ENCODE assay signal across 25 cellular contexts in genomic region chr9:119088002-119088401, GRCh38.
DNase-seq lines count a peak whose midpoint lies in the region; ATAC-seq and TF ChIP-seq lines count a peak whose summit lies in the region.
"Had no signal": no experiment of that assay in that cellular context is flagged by ENCODE, and none has a peak within 500 bp of the region (broad histone marks: within the 10 kb centered on the region; RNA-seq: fewer than 3 reads in every experiment).

No MANE protein-coding gene starts in this region.

- DNase-seq in DMS53 (lab: John Stamatoyannopoulos, UW) (peak; percentile 69), DMS53 treated with DMSO at 0.1 percent for 48 hours (lab: John Stamatoyannopoulos, UW; ENCODE audit: unreplicated experiment) (no peak), NCI-H2029 (lab: John Stamatoyannopoulos, UW) (peak; percentile 91), NCI-H748 (lab: John Stamatoyannopoulos, UW; ENCODE audit: unreplicated experiment) (peak; percentile 99), superior temporal gyrus (ENCODE audit: extremely low spot score) (peak; percentile 33), foreskin fibroblast (no peak), hepatic stellate cell (ENCODE audit: low spot score) (no peak)
- DNase-seq: activated CD4-positive, alpha-beta T cell treated with anti-CD3 and anti-CD28 coated beads, Interleukin-2, amount 50 U/mL, for 4 hours; activated CD4-positive, CD25-positive, alpha-beta regulatory T cell; activated naive CD4-positive, alpha-beta T cell treated with Interleukin-2 at 50 U/mL for 16 hours; activated T-cell treated with anti-CD3 and anti-CD28 coated beads, Interleukin-2, amount 50 U/mL, for 72 hours; adrenal gland; CD4-positive, CD25-positive, alpha-beta regulatory T cell; islet precursor cell; MM.1S; naive thymus-derived CD8-positive, alpha-beta T cell; NCI-H187 treated with DMSO at 0.1 percent for 48 hours; NCI-H526; RPMI8226; stimulated activated naive CD4-positive, alpha-beta T cell; T-helper 1 cell had no signal

- H3K4me3 ChIP-seq in foreskin fibroblast (ENCODE audit: low read depth in 1 of 2, low read length in 2 of 2), result no peak overlapping the region
- H3K4me3 ChIP-seq: adrenal gland, body of pancreas, HAP-1, SJSA1 had no signal

- TF ChIP-seq CTCF in foreskin fibroblast (IDR thresholded peaks at IDR 0.05; ENCODE audit: low read depth, low read length), result no peak

- ATAC-seq in HG03139 (IDR thresholded peaks at IDR 0.05; ENCODE audit: unreplicated experiment), result no peak
- ATAC-seq: activated T-cell treated with anti-CD3 and anti-CD28 coated beads, Interleukin-2, amount 50 U/mL, for 72 hours; body of pancreas; naive thymus-derived CD8-positive, alpha-beta T cell had no signal

Comparison
In these comparisons a context has a peak if more than half of its experiments do, and no peak if none do; other contexts are left out.
1. DNase-seq: peak in DMS53 (single experiment), NCI-H2029 (single experiment), NCI-H748 (single experiment) and superior temporal gyrus (single experiment); none in DMS53 treated with DMSO at 0.1 percent for 48 hours (single experiment), foreskin fibroblast (0 of 2) and hepatic stellate cell (single experiment).